Comparison of ENCODE assay signal across 11 cellular contexts in the genomic region with DNA sequence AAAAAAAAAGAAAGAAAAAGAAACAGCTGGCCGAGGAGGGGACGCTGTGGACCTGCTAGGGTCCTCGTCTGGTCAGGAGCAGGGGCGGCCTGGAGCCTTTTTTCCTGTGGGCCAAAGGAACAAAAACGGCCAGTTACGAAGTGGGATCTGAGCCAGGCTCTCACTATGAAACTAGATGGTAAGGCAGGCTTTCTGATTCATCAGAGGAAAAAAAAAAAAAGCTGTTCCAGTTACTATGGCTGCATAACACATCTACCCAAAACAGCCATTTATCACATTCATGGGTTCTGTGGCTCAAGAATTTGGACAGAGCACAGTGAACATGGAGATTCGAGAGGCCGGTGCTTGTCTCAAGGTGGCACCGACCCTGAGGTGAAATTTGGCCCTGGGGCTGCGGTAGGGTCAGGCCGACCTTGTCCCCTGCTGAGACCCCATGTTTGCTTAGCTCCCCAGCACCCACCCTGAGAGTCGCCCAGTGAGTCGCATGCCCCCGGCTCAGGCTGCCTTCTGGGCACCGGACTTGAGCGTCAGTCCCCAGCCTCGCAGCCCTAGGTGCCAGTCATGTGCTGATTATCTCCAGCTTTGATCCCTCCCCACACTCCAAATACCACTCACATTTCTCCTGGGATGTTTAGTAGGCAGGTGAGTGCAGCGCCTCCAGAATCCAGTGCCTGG. TPM values are rescaled to one million over a fixed set of nuclear protein-coding genes. Genes with fewer than 3 reads are reported as not detected.
DNase-seq lines count a peak whose midpoint lies in the region; ATAC-seq, FAIRE-seq and TF ChIP-seq lines count a peak whose summit lies in the region.
"Had no signal": no experiment of that assay in that cellular context is flagged by ENCODE, and none has a peak within 500 bp of the region (broad histone marks: within the 10 kb centered on the region; RNA-seq: fewer than 3 reads in every experiment).

No MANE protein-coding gene starts in this region.

- FAIRE-seq in pancreas (lab: Jason Lieb, UNC) = no peak

- H3K36me3 ChIP-seq in BJ (ENCODE audit: control insufficient read depth, insufficient read depth, low read length) (peaks cover 2% of the 10 kb centered on the region; the same call in 1 of the 2 replicates), RWPE2 (ENCODE audit: low read depth) (no peaks in the 10 kb centered on the region), pancreas (no peaks in the 10 kb centered on the region)

- ATAC-seq in RWPE2 (ENCODE audit: low read depth) (peak; percentile 30; the same call in 1 of the 3 replicates), pancreas (peak; percentile 59 to 81 (median 78)), HG03378 (IDR thresholded peaks at IDR 0.05; ENCODE audit: unreplicated experiment) (no peak), HG02885 (IDR thresholded peaks at IDR 0.05; ENCODE audit: poor library complexity, unreplicated experiment) (no peak)

- intact Hi-C loops in pancreas (cut with DNase I) = no loop called here

- H3K4me1 ChIP-seq in RWPE2 (ENCODE audit: insufficient read depth, poor library complexity, severe bottlenecking) = no peaks in the 10 kb centered on the region
- no peaks in the 10 kb centered on the region for H3K4me1 ChIP-seq in pancreas

- H3K27me3 ChIP-seq in BJ (ENCODE audit: control insufficient read depth, insufficient read depth, low read length) (no peaks in the 10 kb centered on the region), RWPE2 (ENCODE audit: insufficient read depth, poor library complexity, severe bottlenecking) (no peaks in the 10 kb centered on the region), pancreas (no peaks in the 10 kb centered on the region)

- no peak for TF ChIP-seq CTCF in BJ (IDR thresholded peaks at IDR 0.05; ENCODE audit: insufficient read depth, low read depth, low read length)
- no peak for TF ChIP-seq CTCF in RWPE2 (IDR thresholded peaks at IDR 0.05; ENCODE audit: poor library complexity, severe bottlenecking)
- no peak for TF ChIP-seq CTCF in fibroblast of pulmonary artery (IDR thresholded peaks at IDR 0.05; ENCODE audit: low read length, missing control alignments)
- TF ChIP-seq CTCF in pancreas (IDR thresholded peaks at IDR 0.05) = no peak

- POLR2A ChIA-PET in BJ (lab: Charles Lee) = interaction anchor here (0.6 to 0.8 kb wide), 3 partner anchors 90 to 830 kb away, joined by 4 to 8 read pairs (median 4); no protein-coding TSS in a partner anchor

- no peaks in the 10 kb centered on the region for H3K9me3 ChIP-seq in RWPE2 (ENCODE audit: severe bottlenecking)
- no peaks in the 10 kb centered on the region for H3K9me3 ChIP-seq in pancreas

- H3K4me3 ChIP-seq in BJ (ENCODE audit: low read depth, low read length) = no peak overlapping the region
- H3K4me3 ChIP-seq in RWPE2 (ENCODE audit: severe bottlenecking) = no peak overlapping the region
- no peak overlapping the region for H3K4me3 ChIP-seq in fibroblast of pulmonary artery (replicated peaks; ENCODE audit: low read depth, low read length)
- no peak overlapping the region for H3K4me3 ChIP-seq in pancreas

- CTCF ChIA-PET in BJ (lab: Yijun Ruan, JAX) = no interaction called here

- no peak overlapping the region for H3K27ac ChIP-seq in RWPE2 (ENCODE audit: poor library complexity, severe bottlenecking)
- H3K27ac ChIP-seq in pancreas = peak overlapping the region in 3 of 4 donors; percentile 22 to 60 (median 48)

- WGBS in pancreas, 2 donors = 26 to 30% methylated on average over 18 of the region's 18 CpGs

- DNase-seq in BJ (ENCODE audit: low read depth) (peak; percentile 70), RWPE2 (ENCODE audit: low spot score) (peak; percentile 11), fibroblast of pulmonary artery (ENCODE audit: low read depth) (peak; percentile 92), pancreas (peak in 2 of 6 donors; percentile 33 to 38), germinal center (ENCODE audit: low spot score) (no peak)
- DNase-seq in activated CD8-positive, alpha-beta memory T cell treated with anti-CD3 and anti-CD28 coated beads, Interleukin-2, amount 50 U/mL, for 4 hours = no peak
- DNase-seq: activated naive CD8-positive, alpha-beta T cell treated with anti-CD3 and anti-CD28 coated beads, Interleukin-2, amount 10 ng/mL, durations not matched to agents 7 days and 5 days; NCI-H2171; stimulated activated CD4-positive, alpha-beta T cell treated with anti-CD3 and anti-CD28 coated beads, Interleukin-1b, Interleukin-23, amount 100 ng/mL, for 48 hours had no signal

RNA-seq across cellular contexts. Expression of a gene that starts 34.2 kb away (rescaled TPM):
- polyA plus RNA-seq in BJ (2011; rRNA removed) (not detected in 2 replicates), pancreas (not detected)
- not detected in 2 replicates for polyA minus RNA-seq in BJ (2011; rRNA and poly(A)+ RNA removed)
- total RNA-seq in pancreas = not detected
- total RNA-seq: activated naive CD8-positive, alpha-beta T cell treated with anti-CD3 and anti-CD28 coated beads, Interleukin-2, amount 10 ng/mL, durations not matched to agents 7 days and 5 days had no signal

RNA-seq across cellular contexts. Expression of a gene that starts 42.9 kb away (rescaled TPM):
- polyA plus RNA-seq in BJ (2011; rRNA removed) (8.9 and 13.1 TPM in 2 replicates), pancreas (10 to 100 TPM; 33.0 to 41.3 TPM)
- 10.7 and 13.1 TPM in 2 replicates for polyA minus RNA-seq in BJ (2011; rRNA and poly(A)+ RNA removed)
- 10 to 100 TPM in 3 of 6 donors, 1 to 10 TPM in 3; 8.5 to 13.3 (median 10.7) TPM for total RNA-seq in pancreas

RNA-seq across cellular contexts. Expression of a gene that starts 42.9 kb away (rescaled TPM):
- 57.2 and 76.0 TPM in 2 replicates for polyA plus RNA-seq in BJ (2011; rRNA removed)
- polyA minus RNA-seq in BJ (2011; rRNA and poly(A)+ RNA removed) = 10.6 and 22.9 TPM in 2 replicates
- total RNA-seq in pancreas = 10 to 100 TPM; 17.9 to 28.1 (median 23.6) TPM
- 10 to 100 TPM; 38.1 to 42.1 TPM for polyA plus RNA-seq in pancreas

Comparison
In these comparisons a context has a peak if more than half of its experiments do, and no peak if none do; other contexts are left out.
1. DNase-seq: peak in BJ (single experiment), RWPE2 (single experiment) and fibroblast of pulmonary artery (single experiment); none in activated CD8-positive, alpha-beta memory T cell treated with anti-CD3 and anti-CD28 coated beads, Interleukin-2, amount 50 U/mL, for 4 hours (single experiment) and germinal center (single experiment).
2. ATAC-seq: peak in RWPE2 (single experiment) and pancreas (4 of 4); none in HG03378 (single experiment) and HG02885 (single experiment).